Comparison of ENCODE assay signal across 26 cellular contexts in genomic region chr19:56983804-56984203, GRCh38.
DNase-seq lines count a peak whose midpoint lies in the region; ATAC-seq and TF ChIP-seq lines count a peak whose summit lies in the region.
"Had no signal": no experiment of that assay in that cellular context is flagged by ENCODE, and none has a peak within 500 bp of the region (broad histone marks: within the 10 kb centered on the region; RNA-seq: fewer than 3 reads in every experiment).

No MANE protein-coding gene starts in this region.

- H3K4me3 Mint-ChIP-seq in brain: no peak overlapping the region
- H3K4me3 Mint-ChIP-seq in endodermal cell: no peak overlapping the region
- H3K4me3 Mint-ChIP-seq: CD14-positive monocyte; CD4-positive, alpha-beta memory T cell; CD4-positive, CD25-positive, alpha-beta regulatory T cell; CD8-positive, alpha-beta memory T cell had no signal

- no peaks in the 10 kb centered on the region for H4K20me1 ChIP-seq in neural cell (ENCODE audit: insufficient read depth)
- H4K20me1 ChIP-seq: BLaER1 had no signal

- H3K4me1 Mint-ChIP-seq in brain (peaks cover 44% of the 10 kb centered on the region), endodermal cell (no peaks in the 10 kb centered on the region)
- H3K4me1 Mint-ChIP-seq: CD14-positive monocyte; CD4-positive, alpha-beta memory T cell; CD4-positive, CD25-positive, alpha-beta regulatory T cell; CD8-positive, alpha-beta memory T cell had no signal

- CTCF ChIA-PET in HEK293 (lab: Yijun Ruan, JAX): no interaction called here

- H3K4me1 ChIP-seq in HEK293 (ENCODE audit: control insufficient read depth, insufficient read depth, low read length) (no peaks in the 10 kb centered on the region), endodermal cell (ENCODE audit: control insufficient read depth, insufficient read depth, low read length) (no peaks in the 10 kb centered on the region)
- H3K4me1 ChIP-seq: BE2C, BLaER1 had no signal

- H3K36me3 Mint-ChIP-seq in brain (no peaks in the 10 kb centered on the region), endodermal cell (ENCODE audit: low read depth) (peaks cover 9% of the 10 kb centered on the region)
- H3K36me3 Mint-ChIP-seq: CD14-positive monocyte; CD8-positive, alpha-beta memory T cell had no signal

- TF ChIP-seq RAD21 in neural cell (conservative IDR thresholded peaks at IDR 0.05): no peak

- H3K27me3 Mint-ChIP-seq in brain: peaks cover 4% of the 10 kb centered on the region
- no peaks in the 10 kb centered on the region for H3K27me3 Mint-ChIP-seq in endodermal cell (ENCODE audit: insufficient read depth)
- H3K27me3 Mint-ChIP-seq: CD4-positive, CD25-positive, alpha-beta regulatory T cell had no signal

- POLR2A ChIA-PET in HEK293 (lab: Yijun Ruan, JAX): no interaction called here

- H3K27ac ChIP-seq in HEK293 (ENCODE audit: extremely low read depth, low read depth, low read length) (no peak overlapping the region), endodermal cell (ENCODE audit: low read depth, low read length) (no peak overlapping the region), neural cell (ENCODE audit: low read length) (peak overlapping the region; percentile 92)
- H3K27ac ChIP-seq: BLaER1 had no signal

- no peaks in the 10 kb centered on the region for H3F3A ChIP-seq in neural cell (ENCODE audit: insufficient read depth, low read length, poor library complexity, severe bottlenecking)

- H3K9me3 Mint-ChIP-seq in brain (peaks cover 24 to 86% (median 49%) of the 10 kb centered on the region in 5 experiments), endodermal cell (peaks cover 93% of the 10 kb centered on the region)

- TF ChIP-seq CTCF in HEK293 (tag by site-specific recombination; IDR thresholded peaks at IDR 0.05) (no peak), brain (conservative IDR thresholded peaks at IDR 0.05) (no peak), endodermal cell (conservative IDR thresholded peaks at IDR 0.05) (no peak), neural cell (IDR thresholded peaks at IDR 0.05; ENCODE audit: poor library complexity, severe bottlenecking) (no peak)

- no peaks in the 10 kb centered on the region for H3K79me2 ChIP-seq in neural cell (replicated peaks; ENCODE audit: insufficient read depth, low read length)

- no peak overlapping the region for H3K4me3 ChIP-seq in HEK293 (ENCODE audit: low read depth, low read length)
- H3K4me3 ChIP-seq in endodermal cell (ENCODE audit: low read length): peak overlapping the region; percentile 58
- H3K4me3 ChIP-seq in neural cell (ENCODE audit: low read length): no peak overlapping the region
- H3K4me3 ChIP-seq: BLaER1, GM12878 had no signal

- no peak overlapping the region for H3K4me2 ChIP-seq in neural cell (ENCODE audit: low read length)
- H3K4me2 ChIP-seq: BLaER1 had no signal

- DNase-seq in endodermal cell (no peak), sciatic nerve (ENCODE audit: low spot score) (no peak)
- DNase-seq: 8988T; ACHN; BE2C; C1 segment of cervical spinal cord; CD4-positive, alpha-beta memory T cell; CD4-positive, CD25-positive, alpha-beta regulatory T cell; CD8-positive, alpha-beta memory T cell; COR-L47; DMS 273 treated with DMSO at 0.1 percent for 48 hours; DMS153; DMS53; DMS79; DND-41; EL; GDM1 had no signal

- no peaks in the 10 kb centered on the region for H3K27me3 ChIP-seq in endodermal cell (ENCODE audit: control insufficient read depth, insufficient read depth, low read length, poor library complexity, severe bottlenecking)
- H3K27me3 ChIP-seq in neural cell (ENCODE audit: insufficient read depth, low read depth, low read length): no peaks in the 10 kb centered on the region
- H3K27me3 ChIP-seq: BE2C, BLaER1 had no signal

- no peaks in the 10 kb centered on the region for H3K36me3 ChIP-seq in HEK293 (ENCODE audit: control insufficient read depth in 2 of 2, insufficient read depth in 1 of 2, low read length in 2 of 2)
- H3K36me3 ChIP-seq in endodermal cell (ENCODE audit: control insufficient read depth, insufficient read depth, low read length): no peaks in the 10 kb centered on the region
- no peaks in the 10 kb centered on the region for H3K36me3 ChIP-seq in neural cell (ENCODE audit: insufficient read depth, low read length)
- H3K36me3 ChIP-seq: BE2C, BLaER1 had no signal

- no peak overlapping the region for H2AFZ ChIP-seq in neural cell (ENCODE audit: low read depth, low read length)

- peak overlapping the region in 3 of 5 experiments; percentile 81 to 94 (median 86) for H3K27ac Mint-ChIP-seq in brain
- no peak overlapping the region for H3K27ac Mint-ChIP-seq in endodermal cell
- H3K27ac Mint-ChIP-seq: CD14-positive monocyte; CD4-positive, alpha-beta memory T cell; CD4-positive, CD25-positive, alpha-beta regulatory T cell; CD8-positive, alpha-beta memory T cell had no signal

- no peaks in the 10 kb centered on the region for H3K9me2 ChIP-seq in neural cell (ENCODE audit: insufficient read depth, low read length)

- H3K9me3 ChIP-seq in HEK293 (ENCODE audit: control insufficient read depth, insufficient read depth, low read depth, low read length): no peaks in the 10 kb centered on the region; the same call in 1 of the 2 replicates
- H3K9me3 ChIP-seq in endodermal cell (ENCODE audit: control insufficient read depth, low read length): peaks cover 67% of the 10 kb centered on the region
- H3K9me3 ChIP-seq in neural cell (ENCODE audit: low read length): peaks cover 1% of the 10 kb centered on the region
- H3K9me3 ChIP-seq: BE2C had no signal

- intact Hi-C loops in sciatic nerve (cut with DNase I): no loop called here

- no peak for TF ChIP-seq EP300 in neural cell (conservative IDR thresholded peaks at IDR 0.05; ENCODE audit: poor library complexity, severe bottlenecking)

- 38 to 59% methylated on average over 2 to 3 of the region's 3 CpGs for WGBS in endodermal cell (ENCODE audit: insufficient coverage in 1 of 2, insufficient read length in 1 of 2), 2 experiments

- ATAC-seq in sciatic nerve: no peak
- no peak for ATAC-seq in GM19324 (IDR thresholded peaks at IDR 0.05; ENCODE audit: low FRiP score, unreplicated experiment)
- ATAC-seq in HG03442 (IDR thresholded peaks at IDR 0.05; ENCODE audit: unreplicated experiment): no peak
- ATAC-seq in GM18870 (IDR thresholded peaks at IDR 0.05; ENCODE audit: unreplicated experiment): no peak
- ATAC-seq: GM12878 had no signal

- no peak overlapping the region for H3K9ac ChIP-seq in endodermal cell (ENCODE audit: extremely low read depth, low read length, poor library complexity, severe bottlenecking)
- H3K9ac ChIP-seq in neural cell (ENCODE audit: low read length): peak overlapping the region; percentile 64
- H3K9ac ChIP-seq: BLaER1 had no signal

TF ChIP-seq in HEK293, 187 proteins besides CTCF, POLR2A, EP300 and RAD21:
- TF ChIP-seq ZNF146 (tag by site-specific recombination; IDR thresholded peaks at IDR 0.05): peak; percentile 57
- TF ChIP-seq ZNF768 (tag by site-specific recombination; IDR thresholded peaks at IDR 0.05): no peak
- TF ChIP-seq ZNF549 (tag by site-specific recombination; IDR thresholded peaks at IDR 0.05): no peak
- TF ChIP-seq, protein P1, sequence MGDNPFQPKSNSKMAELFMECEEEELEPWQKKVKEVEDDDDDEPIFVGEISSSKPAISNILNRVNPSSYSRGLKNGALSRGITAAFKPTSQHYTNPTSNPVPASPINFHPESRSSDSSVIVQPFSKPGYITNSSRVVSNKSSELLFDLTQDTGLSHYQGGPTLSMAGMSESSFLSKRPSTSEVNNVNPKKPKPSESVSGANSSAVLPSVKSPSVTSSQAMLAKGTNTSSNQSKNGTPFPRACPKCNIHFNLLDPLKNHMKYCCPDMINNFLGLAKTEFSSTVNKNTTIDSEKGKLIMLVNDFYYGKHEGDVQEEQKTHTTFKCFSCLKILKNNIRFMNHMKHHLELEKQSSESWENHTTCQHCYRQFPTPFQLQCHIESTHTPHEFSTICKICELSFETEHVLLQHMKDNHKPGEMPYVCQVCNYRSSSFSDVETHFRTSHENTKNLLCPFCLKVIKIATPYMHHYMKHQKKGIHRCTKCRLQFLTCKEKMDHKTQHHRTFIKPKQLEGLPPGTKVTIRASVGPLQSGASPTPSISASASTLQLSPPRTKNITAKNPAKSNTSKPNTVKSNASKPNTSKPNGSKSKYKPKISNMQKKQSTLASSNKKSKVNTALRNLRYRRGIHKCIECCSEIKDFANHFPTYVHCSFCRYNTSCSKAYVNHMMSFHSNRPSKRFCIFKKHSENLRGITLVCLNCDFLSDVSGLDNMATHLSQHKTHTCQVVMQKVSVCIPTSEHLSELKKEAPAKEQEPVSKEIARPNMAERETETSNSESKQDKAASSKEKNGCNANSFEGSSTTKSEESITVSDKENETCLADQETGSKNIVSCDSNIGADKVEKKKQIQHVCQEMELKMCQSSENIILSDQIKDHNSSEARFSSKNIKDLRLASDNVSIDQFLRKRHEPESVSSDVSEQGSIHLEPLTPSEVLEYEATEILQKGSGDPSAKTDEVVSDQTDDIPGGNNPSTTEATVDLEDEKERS (tag by site-specific recombination; IDR thresholded peaks at IDR 0.05): peak; percentile 70; the same call in 1 of the 2 replicates

TF ChIP-seq in neural cell, 6 proteins besides CTCF, POLR2A, EP300 and RAD21:
- TF ChIP-seq EZH2 (IDR thresholded peaks at IDR 0.05; ENCODE audit: borderline replicate concordance, insufficient read depth, low read length, poor library complexity, severe bottlenecking) (no peak), MXI1 (conservative IDR thresholded peaks at IDR 0.05; ENCODE audit: poor library complexity, severe bottlenecking) (no peak), TAF1 (IDR thresholded peaks at IDR 0.05; ENCODE audit: low read depth) (no peak)
TF ChIP-seq in neural cell: peak in this region for 0.
